In genomic region chr1:26861889-26862371, GRCh38 we compare ENCODE assay signal across 1 cellular context.
TF ChIP-seq lines count a peak whose summit lies in the region.

No MANE protein-coding gene starts in this region.

TF ChIP-seq in H1, 55 proteins besides CTCF, POLR2A, EP300 and RAD21:
- TF ChIP-seq TCF12 (IDR thresholded peaks at IDR 0.05; ENCODE audit: low read depth, low read length) = no peak
- TF ChIP-seq CBX8 (IDR thresholded peaks at IDR 0.05; ENCODE audit: borderline replicate concordance, low read depth, low read length) = no peak
- TF ChIP-seq CHD1 (IDR thresholded peaks at IDR 0.05; ENCODE audit: low read depth, low read length) = no peak
- TF ChIP-seq CEBPB (IDR thresholded peaks at IDR 0.05; ENCODE audit: low read depth, low read length) = no peak
- TF ChIP-seq KDM4A (IDR thresholded peaks at IDR 0.05; ENCODE audit: low read depth, low read length, severe bottlenecking) = no peak
- TF ChIP-seq JUN (IDR thresholded peaks at IDR 0.05; ENCODE audit: low read depth, low read length) = no peak
- no peak for TF ChIP-seq NRF1 (IDR thresholded peaks at IDR 0.05; ENCODE audit: low read depth, low read length)
- TF ChIP-seq RNF2 (IDR thresholded peaks at IDR 0.05; ENCODE audit: borderline replicate concordance, low read depth, low read length, missing control alignments, poor library complexity, severe bottlenecking) = no peak
- TF ChIP-seq TBP (IDR thresholded peaks at IDR 0.05; ENCODE audit: low read depth, low read length) = no peak
- no peak for TF ChIP-seq CBX5 (IDR thresholded peaks at IDR 0.05; ENCODE audit: low read depth, low read length)
- no peak for TF ChIP-seq PHF8 (conservative IDR thresholded peaks at IDR 0.05; ENCODE audit: low read depth, low read length)
- TF ChIP-seq RXRA (IDR thresholded peaks at IDR 0.05; ENCODE audit: insufficient read depth, low read depth, low read length) = no peak
- TF ChIP-seq FOSL1 (IDR thresholded peaks at IDR 0.05; ENCODE audit: insufficient read depth, low read depth, low read length) = no peak
